Comparison of ENCODE assay signal across 9 cellular contexts in genomic region chr20:44028868-44029847, GRCh38.
DNase-seq lines count a peak whose midpoint lies in the region; ATAC-seq and TF ChIP-seq lines count a peak whose summit lies in the region.
"Had no signal": no experiment of that assay in that cellular context is flagged by ENCODE, and none has a peak within 500 bp of the region (broad histone marks: within the 10 kb centered on the region; RNA-seq: fewer than 3 reads in every experiment).

No MANE protein-coding gene starts in this region.

- ATAC-seq in HG02623 (IDR thresholded peaks at IDR 0.05; ENCODE audit: unreplicated experiment): peak; percentile 74
- ATAC-seq in WTC11: no peak
- ATAC-seq in sciatic nerve: no peak

- H3K4me3 Mint-ChIP-seq in activated CD4-positive, alpha-beta T cell treated with anti-CD3 and anti-CD28 coated beads, Interleukin-2, amount 10 ng/mL, durations not matched to agents 7 days and 5 days: no peak overlapping the region
- H3K4me3 Mint-ChIP-seq in WTC11: no peak overlapping the region
- H3K4me3 Mint-ChIP-seq: dendritic cell treated with granulocyte-macrophage colony-stimulating factor and Interleukin-4, amounts not matched to agents 40 ng/mL and 50 ng/mL, for 4 days had no signal

- intact Hi-C loops in sciatic nerve (cut with DNase I): no loop called here

- H3K36me3 Mint-ChIP-seq in activated CD4-positive, alpha-beta T cell treated with anti-CD3 and anti-CD28 coated beads, Interleukin-2, amount 10 ng/mL, durations not matched to agents 7 days and 5 days (ENCODE audit: low read depth): peaks cover 6% of the 10 kb centered on the region
- no peaks in the 10 kb centered on the region for H3K36me3 Mint-ChIP-seq in WTC11

- CTCF ChIA-PET in activated CD4-positive, alpha-beta T cell treated with anti-CD3 and anti-CD28 coated beads, Interleukin-2, amount 10 ng/mL, durations not matched to agents 7 days and 5 days (lab: Charles Lee): interaction anchor here (0.7 to 1.8 kb wide), 4 partner anchors 10 to 279 kb away, joined by 3 to 12 read pairs (median 4); no protein-coding TSS in a partner anchor
- CTCF ChIA-PET in WTC11 (lab: Charles Lee): no interaction called here

- H3K27ac Mint-ChIP-seq in activated CD4-positive, alpha-beta T cell treated with anti-CD3 and anti-CD28 coated beads, Interleukin-2, amount 10 ng/mL, durations not matched to agents 7 days and 5 days: no peak overlapping the region
- peak overlapping the region; percentile 12; the same call in 1 of the 2 replicates for H3K27ac Mint-ChIP-seq in WTC11
- H3K27ac Mint-ChIP-seq: dendritic cell treated with granulocyte-macrophage colony-stimulating factor and Interleukin-4, amounts not matched to agents 40 ng/mL and 50 ng/mL, for 4 days had no signal

- DNase-seq in activated CD4-positive, alpha-beta T cell treated with anti-CD3 and anti-CD28 coated beads for 48 hours: peak; percentile 51
- DNase-seq in activated CD4-positive, alpha-beta T cell treated with anti-CD3 and anti-CD28 coated beads, Interleukin-2, amount 10 ng/mL, durations not matched to agents 7 days and 5 days: no peak
- no peak for DNase-seq in WTC11 (ENCODE audit: low spot score)
- peak; percentile 26 for DNase-seq in sciatic nerve (ENCODE audit: low spot score)
- no peak for DNase-seq in iPS-NIHi11 (ENCODE audit: low spot score)
- no peak for DNase-seq in kidney tubule cell (ENCODE audit: low spot score)
- DNase-seq in germinal center (ENCODE audit: low spot score): no peak

- TF ChIP-seq CTCF in WTC11 (IDR thresholded peaks at IDR 0.05): no peak

- H3K4me1 Mint-ChIP-seq in activated CD4-positive, alpha-beta T cell treated with anti-CD3 and anti-CD28 coated beads, Interleukin-2, amount 10 ng/mL, durations not matched to agents 7 days and 5 days: peaks cover 33% of the 10 kb centered on the region
- peaks cover 15% of the 10 kb centered on the region for H3K4me1 Mint-ChIP-seq in WTC11

- H3K9me3 Mint-ChIP-seq in activated CD4-positive, alpha-beta T cell treated with anti-CD3 and anti-CD28 coated beads, Interleukin-2, amount 10 ng/mL, durations not matched to agents 7 days and 5 days: peaks cover 5% of the 10 kb centered on the region
- peaks cover 4% of the 10 kb centered on the region; the same call in 1 of the 2 replicates for H3K9me3 Mint-ChIP-seq in WTC11
- H3K9me3 Mint-ChIP-seq: dendritic cell treated with granulocyte-macrophage colony-stimulating factor and Interleukin-4, amounts not matched to agents 40 ng/mL and 50 ng/mL, for 4 days had no signal

- POLR2A ChIA-PET in activated CD4-positive, alpha-beta T cell treated with anti-CD3 and anti-CD28 coated beads, Interleukin-2, amount 10 ng/mL, durations not matched to agents 7 days and 5 days (lab: Charles Lee): no interaction called here
- POLR2A ChIA-PET in WTC11 (lab: Charles Lee): no interaction called here

- H3K27me3 Mint-ChIP-seq in activated CD4-positive, alpha-beta T cell treated with anti-CD3 and anti-CD28 coated beads, Interleukin-2, amount 10 ng/mL, durations not matched to agents 7 days and 5 days: peaks cover 41% of the 10 kb centered on the region
- no peaks in the 10 kb centered on the region for H3K27me3 Mint-ChIP-seq in WTC11 (ENCODE audit: low read depth)

TF ChIP-seq in WTC11, 78 proteins besides CTCF, POLR2A, EP300 and RAD21:
- TF ChIP-seq, protein P1, sequence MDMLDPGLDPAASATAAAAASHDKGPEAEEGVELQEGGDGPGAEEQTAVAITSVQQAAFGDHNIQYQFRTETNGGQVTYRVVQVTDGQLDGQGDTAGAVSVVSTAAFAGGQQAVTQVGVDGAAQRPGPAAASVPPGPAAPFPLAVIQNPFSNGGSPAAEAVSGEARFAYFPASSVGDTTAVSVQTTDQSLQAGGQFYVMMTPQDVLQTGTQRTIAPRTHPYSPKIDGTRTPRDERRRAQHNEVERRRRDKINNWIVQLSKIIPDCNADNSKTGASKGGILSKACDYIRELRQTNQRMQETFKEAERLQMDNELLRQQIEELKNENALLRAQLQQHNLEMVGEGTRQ (CRISPR knock-in tag; IDR thresholded peaks at IDR 0.05): no peak
- TF ChIP-seq, protein P2, sequence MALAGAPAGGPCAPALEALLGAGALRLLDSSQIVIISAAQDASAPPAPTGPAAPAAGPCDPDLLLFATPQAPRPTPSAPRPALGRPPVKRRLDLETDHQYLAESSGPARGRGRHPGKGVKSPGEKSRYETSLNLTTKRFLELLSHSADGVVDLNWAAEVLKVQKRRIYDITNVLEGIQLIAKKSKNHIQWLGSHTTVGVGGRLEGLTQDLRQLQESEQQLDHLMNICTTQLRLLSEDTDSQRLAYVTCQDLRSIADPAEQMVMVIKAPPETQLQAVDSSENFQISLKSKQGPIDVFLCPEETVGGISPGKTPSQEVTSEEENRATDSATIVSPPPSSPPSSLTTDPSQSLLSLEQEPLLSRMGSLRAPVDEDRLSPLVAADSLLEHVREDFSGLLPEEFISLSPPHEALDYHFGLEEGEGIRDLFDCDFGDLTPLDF (CRISPR knock-in tag; IDR thresholded peaks at IDR 0.05): no peak
- TF ChIP-seq, protein P3, sequence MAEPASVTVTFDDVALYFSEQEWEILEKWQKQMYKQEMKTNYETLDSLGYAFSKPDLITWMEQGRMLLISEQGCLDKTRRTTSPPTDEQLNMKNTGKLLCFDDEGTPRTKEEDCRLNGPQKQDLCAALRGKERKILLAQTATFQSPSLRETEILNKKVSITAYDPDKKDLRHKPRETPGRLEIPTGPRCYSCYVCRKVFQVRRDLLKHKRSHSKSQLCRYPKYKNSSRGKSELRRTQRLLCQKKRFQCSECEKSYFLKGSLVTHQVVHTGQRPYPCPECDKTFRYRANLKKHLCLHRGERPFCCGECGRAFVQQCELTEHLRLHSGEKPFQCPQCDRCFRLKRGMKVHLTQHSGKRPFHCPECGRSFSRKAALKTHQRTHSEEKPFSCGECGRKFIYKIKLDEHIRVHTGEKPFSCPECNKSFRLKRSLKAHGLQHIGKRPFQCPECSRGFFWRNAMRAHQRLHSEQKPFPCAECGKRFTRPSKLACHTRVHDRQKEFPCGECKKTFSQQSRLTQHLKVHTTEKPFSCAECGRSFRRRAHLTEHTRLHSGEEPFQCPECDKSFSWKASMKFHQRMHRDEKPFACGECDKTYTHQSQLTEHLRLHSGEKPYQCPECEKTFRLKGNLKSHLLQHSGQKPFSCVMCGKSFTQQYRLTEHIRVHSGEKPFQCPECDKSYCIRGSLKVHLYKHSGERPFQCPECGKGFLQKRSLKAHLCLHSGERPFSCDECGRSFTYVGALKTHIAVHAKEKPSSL (CRISPR knock-in tag; conservative IDR thresholded peaks at IDR 0.05): no peak
- TF ChIP-seq CREM (CRISPR knock-in tag; IDR thresholded peaks at IDR 0.05) (no peak), NR2C2 (CRISPR knock-in tag; IDR thresholded peaks at IDR 0.05) (no peak), SP1 (CRISPR knock-in tag; conservative IDR thresholded peaks at IDR 0.05) (no peak)
- TF ChIP-seq, protein P4, sequence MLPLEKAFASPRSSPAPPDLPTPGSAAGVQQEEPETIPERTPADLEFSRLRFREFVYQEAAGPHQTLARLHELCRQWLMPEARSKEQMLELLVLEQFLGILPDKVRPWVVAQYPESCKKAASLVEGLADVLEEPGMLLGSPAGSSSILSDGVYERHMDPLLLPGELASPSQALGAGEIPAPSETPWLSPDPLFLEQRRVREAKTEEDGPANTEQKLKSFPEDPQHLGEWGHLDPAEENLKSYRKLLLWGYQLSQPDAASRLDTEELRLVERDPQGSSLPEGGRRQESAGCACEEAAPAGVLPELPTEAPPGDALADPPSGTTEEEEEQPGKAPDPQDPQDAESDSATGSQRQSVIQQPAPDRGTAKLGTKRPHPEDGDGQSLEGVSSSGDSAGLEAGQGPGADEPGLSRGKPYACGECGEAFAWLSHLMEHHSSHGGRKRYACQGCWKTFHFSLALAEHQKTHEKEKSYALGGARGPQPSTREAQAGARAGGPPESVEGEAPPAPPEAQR (CRISPR knock-in tag; IDR thresholded peaks at IDR 0.05): no peak

Comparison
In these comparisons a context has a peak if more than half of its experiments do, and no peak if none do; other contexts are left out.
1. DNase-seq: peak in activated CD4-positive, alpha-beta T cell treated with anti-CD3 and anti-CD28 coated beads for 48 hours (single experiment) and sciatic nerve (single experiment); none in activated CD4-positive, alpha-beta T cell treated with anti-CD3 and anti-CD28 coated beads, Interleukin-2, amount 10 ng/mL, durations not matched to agents 7 days and 5 days (single experiment), WTC11 (single experiment), iPS-NIHi11 (single experiment), kidney tubule cell (single experiment) and germinal center (single experiment).